In the genomic region with DNA sequence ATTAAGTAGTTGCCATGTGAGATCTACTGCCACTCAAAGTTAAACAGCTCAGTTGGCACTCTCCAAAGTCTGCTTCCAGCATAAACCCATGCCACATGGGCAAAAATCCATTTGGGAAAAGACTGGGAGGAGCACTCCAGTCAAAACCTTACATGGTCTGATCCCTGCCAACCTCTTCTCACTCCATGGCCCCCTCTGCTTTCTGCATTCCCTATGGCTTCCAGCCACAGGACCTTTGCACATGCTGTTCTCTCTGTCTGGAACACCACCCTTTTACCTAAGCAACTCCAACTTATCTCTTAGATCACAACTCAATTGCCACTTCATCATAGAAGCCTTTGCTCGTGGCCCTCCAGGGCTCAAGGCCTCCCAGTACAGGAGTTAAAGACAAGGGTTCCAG, we compare ENCODE assay signal across 19 cellular contexts.
DNase-seq lines count a peak whose midpoint lies in the region; ATAC-seq, FAIRE-seq and TF ChIP-seq lines count a peak whose summit lies in the region.
"Had no signal": no experiment of that assay in that cellular context is flagged by ENCODE, and none has a peak within 500 bp of the region (broad histone marks: within the 10 kb centered on the region; RNA-seq: fewer than 3 reads in every experiment).

No MANE protein-coding gene starts in this region.

- FAIRE-seq in H1 (lab: Jason Lieb, UNC) = no peak
- FAIRE-seq: A204.1, G401.6, GM12892 had no signal

- H3K79me2 ChIP-seq in H1 (ENCODE audit: control insufficient read depth in 1 of 2, insufficient read depth in 2 of 2, low read length in 2 of 2) (no peaks in the 10 kb centered on the region), trophoblast cell (ENCODE audit: control insufficient read depth, insufficient read depth, low read length, poor library complexity) (no peaks in the 10 kb centered on the region)

- ATAC-seq in Right ventricle myocardium inferior (peak; percentile 45), left ventricle myocardium superior (peak; percentile 47), heart left ventricle (no peak)

- H3K27me3 ChIP-seq in left ventricle myocardium inferior (ENCODE audit: low read depth) (no peaks in the 10 kb centered on the region), heart left ventricle (no peaks in the 10 kb centered on the region), H1 (replicated peaks in 1 of 4; ENCODE audit: control insufficient read depth in 3 of 4, extremely low read depth in 1 of 4, insufficient read depth in 3 of 4, low read length in 3 of 4) (no peaks in the 10 kb centered on the region), trophoblast cell (ENCODE audit: insufficient read depth, low read length) (no peaks in the 10 kb centered on the region)

- H3K4ac ChIP-seq in H1 (replicated peaks; ENCODE audit: insufficient read length, low read depth, low read length) = no peak overlapping the region
- H3K4ac ChIP-seq in trophoblast cell (ENCODE audit: low read depth, low read length) = no peak overlapping the region

- H2BK12ac ChIP-seq in H1 (ENCODE audit: low read depth, low read length) (no peak overlapping the region), trophoblast cell (ENCODE audit: low read length) (no peak overlapping the region)

- H4K5ac ChIP-seq in H1 (ENCODE audit: insufficient read length, low read depth, low read length) = no peak overlapping the region

- H2BK5ac ChIP-seq in H1 (ENCODE audit: low read depth, low read length) (no peak overlapping the region), trophoblast cell (ENCODE audit: low read depth, low read length, poor library complexity) (no peak overlapping the region)

- TF ChIP-seq POLR2A in heart left ventricle (IDR thresholded peaks at IDR 0.05) (no peak), H1 (IDR thresholded peaks at IDR 0.05; ENCODE audit: control extremely low read depth in 1 of 2, low read depth in 2 of 2, low read length in 2 of 2) (no peak)

- 57 to 82% (median 71%) methylated on average over 1 of the region's 1 CpG for WGBS in heart left ventricle, 4 donors
- 91% methylated on average over 1 of the region's 1 CpG; no CpG with 5 or more reads in 1 of the 2 experiments for WGBS in H1 (ENCODE audit: extremely low coverage in 1 of 2, insufficient coverage in 1 of 2, insufficient read length in 1 of 2, insufficient replicate concordance in 2 of 2, low coverage in 1 of 2, low lambda C conversion rate in 2 of 2, missing lambda C conversion rate in 1 of 2), 2 experiments
- no CpG with 5 or more reads among the region's 1 CpG for WGBS in trophoblast cell (ENCODE audit: extremely low coverage, insufficient coverage, insufficient read length)

- no peak overlapping the region for H3K56ac ChIP-seq in H1 (replicated peaks; ENCODE audit: insufficient read length, low read depth, low read length)

- no peak overlapping the region for H3K4me2 ChIP-seq in H1 (ENCODE audit: insufficient read depth in 1 of 2, low read depth in 2 of 2, low read length in 2 of 2)
- no peak overlapping the region for H3K4me2 ChIP-seq in trophoblast cell (ENCODE audit: low read length)

- TF ChIP-seq CTCF in left ventricle myocardium inferior (IDR thresholded peaks at IDR 0.05; ENCODE audit: borderline replicate concordance) = no peak
- no peak for TF ChIP-seq CTCF in heart left ventricle (IDR thresholded peaks at IDR 0.05)
- no peak for TF ChIP-seq CTCF in H1 (IDR thresholded peaks at IDR 0.05; ENCODE audit: control extremely low read depth in 1 of 3, insufficient read depth in 1 of 3, low read depth in 1 of 3, low read length in 3 of 3)

- H2AFZ ChIP-seq in H1 (ENCODE audit: low read length) (no peak overlapping the region), trophoblast cell (ENCODE audit: insufficient read depth, low read length, poor library complexity) (no peak overlapping the region)

- H4K8ac ChIP-seq in H1 (ENCODE audit: extremely low read depth, insufficient read depth, low read length) = no peak overlapping the region
- no peak overlapping the region for H4K8ac ChIP-seq in trophoblast cell (ENCODE audit: low read depth, low read length)

- CTCF ChIA-PET in H1 (lab: Charles Lee; ENCODE audit: partially characterized antibody) = interaction anchor here (1.2 kb wide), 1 partner anchor 75 kb away, joined by 3 read pairs; no protein-coding TSS in a partner anchor

- H2BK15ac ChIP-seq in H1 (ENCODE audit: low read length) = no peak overlapping the region

- H3K18ac ChIP-seq in H1 (ENCODE audit: extremely low read depth, low read length) (no peak overlapping the region), trophoblast cell (ENCODE audit: low read length) (no peak overlapping the region)

- POLR2A ChIA-PET in H1 (lab: Charles Lee; ENCODE audit: partially characterized antibody) = no interaction called here

- H4K12ac ChIP-seq in trophoblast cell (ENCODE audit: low read depth, low read length) = no peak overlapping the region

- H4K20me1 ChIP-seq in H1 (replicated peaks in 1 of 2; ENCODE audit: control insufficient read depth in 1 of 2, insufficient read depth in 2 of 2, low read length in 2 of 2) = no peaks in the 10 kb centered on the region

- no peak for DNase-seq in Right ventricle myocardium inferior (ENCODE audit: missing footprints)
- no peak for DNase-seq in left ventricle myocardium inferior
- no peak for DNase-seq in left ventricle myocardium superior
- DNase-seq in heart left ventricle = no peak
- no peak for DNase-seq in H1 (ENCODE audit: low read depth in 1 of 2, low spot score in 2 of 2)
- DNase-seq in trophoblast cell = peak; percentile 36 to 61
- DNase-seq in NCI-H2081 (lab: John Stamatoyannopoulos, UW) = no peak
- no peak for DNase-seq in posterior vena cava (ENCODE audit: low spot score)
- DNase-seq: C1 segment of cervical spinal cord; CD4-positive, alpha-beta memory T cell; COR-L47; DMS153; DND-41; GOT3; H7 had no signal

- H4K91ac ChIP-seq in H1 (replicated peaks; ENCODE audit: insufficient read length, low read length) (no peak overlapping the region), trophoblast cell (ENCODE audit: low read depth, low read length) (no peak overlapping the region)

- H2BK20ac ChIP-seq in H1 (ENCODE audit: low read length) = 0 out of 2 replicates have a peak overlapping the region, but pooled peaks have one; percentile 17

- H3K27ac ChIP-seq in left ventricle myocardium inferior (replicated peaks) (no peak overlapping the region), heart left ventricle (peak overlapping the region in 1 of 12 donors; percentile 27), H1 (ENCODE audit: low read depth, low read length) (no peak overlapping the region), trophoblast cell (ENCODE audit: low read depth, low read length) (no peak overlapping the region)
- H3K27ac ChIP-seq: 22Rv1 had no signal

- no peaks in the 10 kb centered on the region for H3K79me1 ChIP-seq in H1 (ENCODE audit: low read depth, low read length)
- H3K79me1 ChIP-seq in trophoblast cell (ENCODE audit: low read length) = no peaks in the 10 kb centered on the region

- intact Hi-C loops in Right ventricle myocardium inferior (cut with DNase I) (no loop called here), left ventricle myocardium inferior (cut with micrococcal nuclease) (no loop called here), left ventricle myocardium superior (cut with micrococcal nuclease) (no loop called here), heart left ventricle (cut with DNase I) (no loop called here), posterior vena cava (cut with DNase I) (no loop called here)

- TF ChIP-seq RAD21 in H1 (IDR thresholded peaks at IDR 0.05 in 1 of 2, conservative IDR thresholded peaks at IDR 0.05 in 1 of 2; ENCODE audit: low read depth in 2 of 2, low read length in 2 of 2) = no peak

- no peaks in the 10 kb centered on the region for H3K9me3 ChIP-seq in left ventricle myocardium inferior (replicated peaks)
- no peaks in the 10 kb centered on the region for H3K9me3 ChIP-seq in heart left ventricle
- no peaks in the 10 kb centered on the region for H3K9me3 ChIP-seq in H1 (ENCODE audit: insufficient read depth in 2 of 2, low read depth in 1 of 2, low read length in 1 of 2)
- H3K9me3 ChIP-seq in trophoblast cell (ENCODE audit: insufficient read depth, low read depth, low read length) = no peaks in the 10 kb centered on the region

- H3K23me2 ChIP-seq in H1 (ENCODE audit: low read depth, low read length) = no peaks in the 10 kb centered on the region

- no peak for TF ChIP-seq EP300 in H1 (IDR thresholded peaks at IDR 0.05; ENCODE audit: borderline replicate concordance in 1 of 2, low read depth in 2 of 2, low read length in 2 of 2)

- no peak overlapping the region for H3K9ac ChIP-seq in H1 (replicated peaks in 1 of 4; ENCODE audit: extremely low read depth in 1 of 4, low read depth in 3 of 4, low read length in 3 of 4)
- H3K9ac ChIP-seq in trophoblast cell (ENCODE audit: low read length) = no peak overlapping the region

- no peak overlapping the region for H2AK5ac ChIP-seq in H1 (ENCODE audit: low read depth, low read length)
- no peak overlapping the region for H2AK5ac ChIP-seq in trophoblast cell (ENCODE audit: low read length)

- no peaks in the 10 kb centered on the region for H3K36me3 ChIP-seq in left ventricle myocardium inferior
- H3K36me3 ChIP-seq in heart left ventricle = no peaks in the 10 kb centered on the region
- H3K36me3 ChIP-seq in H1 (ENCODE audit: control insufficient read depth in 2 of 4, insufficient read depth in 4 of 4, low read length in 3 of 4) = no peaks in the 10 kb centered on the region
- no peaks in the 10 kb centered on the region for H3K36me3 ChIP-seq in trophoblast cell (ENCODE audit: control insufficient read depth in 1 of 2, insufficient read depth in 2 of 2, low read length in 2 of 2)

- peaks cover 19% of the 10 kb centered on the region for H3K4me1 ChIP-seq in left ventricle myocardium inferior
- H3K4me1 ChIP-seq in heart left ventricle = peaks cover 0 to 9% (median 0%) of the 10 kb centered on the region in 12 donors
- peaks cover 13 to 28% (median 21%) of the 10 kb centered on the region in 4 experiments for H3K4me1 ChIP-seq in H1 (replicated peaks in 1 of 4; ENCODE audit: control insufficient read depth in 3 of 4, insufficient read depth in 4 of 4, low read length in 3 of 4)
- H3K4me1 ChIP-seq in trophoblast cell (ENCODE audit: control insufficient read depth in 1 of 2, insufficient read depth in 2 of 2, low read length in 2 of 2) = peaks cover 4% of the 10 kb centered on the region in 2 experiments

- H3K23ac ChIP-seq in H1 (ENCODE audit: insufficient read length) (no peak overlapping the region), trophoblast cell (ENCODE audit: low read length) (no peak overlapping the region)

- H2BK120ac ChIP-seq in H1 (replicated peaks; ENCODE audit: low read depth, low read length) = no peak overlapping the region
- no peak overlapping the region for H2BK120ac ChIP-seq in trophoblast cell (ENCODE audit: insufficient read depth, low read length, poor library complexity)

- H3K4me3 ChIP-seq in left ventricle myocardium inferior (no peak overlapping the region), heart left ventricle (no peak overlapping the region), H1 (ENCODE audit: extremely low read depth in 1 of 4, insufficient read depth in 2 of 4, low read depth in 3 of 4, low read length in 4 of 4) (no peak overlapping the region), trophoblast cell (ENCODE audit: low read depth, low read length) (no peak overlapping the region)

- H3K14ac ChIP-seq in H1 (ENCODE audit: insufficient read length) = no peak overlapping the region
- no peak overlapping the region for H3K14ac ChIP-seq in trophoblast cell (ENCODE audit: low read length)

TF ChIP-seq in H1, 55 proteins besides CTCF, POLR2A, EP300 and RAD21 (continues in another document):
- TF ChIP-seq KDM1A (IDR thresholded peaks at IDR 0.05; ENCODE audit: borderline replicate concordance, low read length) = peak; percentile 62; the same call in 1 of the 2 replicates

Comparison
In these comparisons a context has a peak if more than half of its experiments do, and no peak if none do; other contexts are left out.
1. ATAC-seq: peak in Right ventricle myocardium inferior (single experiment) and left ventricle myocardium superior (single experiment); none in heart left ventricle (0 of 4).
2. DNase-seq: peak in trophoblast cell (2 of 2); none in Right ventricle myocardium inferior (single experiment), left ventricle myocardium inferior (single experiment), left ventricle myocardium superior (single experiment), heart left ventricle (0 of 5), H1 (0 of 2), NCI-H2081 (0 of 2) and posterior vena cava (single experiment).